In genomic region chr12:85274076-85274415, GRCh38 we compare ENCODE assay signal across 26 cellular contexts. TPM values are rescaled to one million over a fixed set of nuclear protein-coding genes. Genes with fewer than 3 reads are reported as not detected.
"Had no signal": no experiment of that assay in that cellular context is flagged by ENCODE, and none has a peak within 500 bp of the region (broad histone marks: within the 10 kb centered on the region; RNA-seq: fewer than 3 reads in every experiment).

No MANE protein-coding gene starts in this region.

- H3K4me3 ChIP-seq: hepatocyte, mucosa of descending colon, uterus had no signal

- H3K27ac ChIP-seq: foreskin keratinocyte, hepatocyte, testis, uterus, VCaP had no signal

- DNase-seq: activated CD4-positive, alpha-beta T cell treated with anti-CD3 and anti-CD28 coated beads, Interleukin-2, amount 10 ng/mL, durations not matched to agents 7 days and 5 days; activated CD4-positive, CD25-positive, alpha-beta regulatory T cell treated with anti-CD3 and anti-CD28 coated beads, Interleukin-2, amount 50 U/mL, for 72 hours; activated CD8-positive, alpha-beta memory T cell treated with anti-CD3 and anti-CD28 coated beads, Interleukin-2, amount 10 ng/mL, durations not matched to agents 7 days and 5 days; activated CD8-positive, alpha-beta T cell treated with anti-CD3 and anti-CD28 coated beads for 36 hours; activated effector memory CD4-positive, alpha-beta T cell treated with anti-CD3 and anti-CD28 coated beads, Interleukin-2, amount 50 U/mL, for 16 hours; activated naive CD4-positive, alpha-beta T cell treated with anti-CD3 and anti-CD28 coated beads, Interleukin-2, amount 50 U/mL, for 16 hours; activated naive CD8-positive, alpha-beta T cell treated with anti-CD3 and anti-CD28 coated beads, Interleukin-2, amount 50 U/mL, for 24 hours; activated T-cell treated with anti-CD3 and anti-CD28 coated beads for 4 hours; anterior cingulate cortex; effector CD4-positive, alpha-beta T cell; stimulated activated CD4-positive, alpha-beta T cell treated with anti-CD3 and anti-CD28 coated beads, Interleukin-2, amount 100 ng/mL, for 48 hours; stimulated activated CD8-positive, alpha-beta memory T cell treated with anti-CD3 and anti-CD28 coated beads, Interleukin-4, amount 100 ng/mL, for 48 hours; stimulated activated naive B cell treated with anti-CD40 and anti-IgM and Interleukin-4, amounts not matched to agents 10 μg/mL and 1 μg/mL and 100 μg/mL, for 72 hours; testis; trophoblast cell; uterus had no signal

- H3K36me3 ChIP-seq: uterus had no signal

- H3K4me1 ChIP-seq: foreskin keratinocyte, testis, uterus had no signal

- H2AFZ ChIP-seq: hepatocyte had no signal

- H3K79me2 ChIP-seq: hepatocyte had no signal

- H3K9me3 ChIP-seq: mucosa of descending colon, testis, uterus had no signal

RNA-seq across cellular contexts. Expression of gene ALX1, which starts 6.0 kb away (rescaled TPM):
- total RNA-seq: activated CD4-positive, alpha-beta T cell treated with anti-CD3 and anti-CD28 coated beads, Interleukin-2, amount 10 ng/mL, durations not matched to agents 7 days and 5 days; activated CD8-positive, alpha-beta memory T cell treated with anti-CD3 and anti-CD28 coated beads, Interleukin-2, amount 10 ng/mL, durations not matched to agents 7 days and 5 days; activated CD8-positive, alpha-beta T cell treated with anti-CD3 and anti-CD28 coated beads for 36 hours; cardiac septum; foreskin keratinocyte; liver; mucosa of descending colon; omental fat pad; posterior vena cava; T-helper 2 cell treated with Interferon-gamma antibody and Interleukin-4, amounts not matched to agents 100 ng/mL and 5 ng/mL, for 36 hours had no signal
- polyA plus RNA-seq: esophagus, foreskin keratinocyte, liver had no signal
